2 cellular contexts compared by ENCODE assay signal in the genomic region with DNA sequence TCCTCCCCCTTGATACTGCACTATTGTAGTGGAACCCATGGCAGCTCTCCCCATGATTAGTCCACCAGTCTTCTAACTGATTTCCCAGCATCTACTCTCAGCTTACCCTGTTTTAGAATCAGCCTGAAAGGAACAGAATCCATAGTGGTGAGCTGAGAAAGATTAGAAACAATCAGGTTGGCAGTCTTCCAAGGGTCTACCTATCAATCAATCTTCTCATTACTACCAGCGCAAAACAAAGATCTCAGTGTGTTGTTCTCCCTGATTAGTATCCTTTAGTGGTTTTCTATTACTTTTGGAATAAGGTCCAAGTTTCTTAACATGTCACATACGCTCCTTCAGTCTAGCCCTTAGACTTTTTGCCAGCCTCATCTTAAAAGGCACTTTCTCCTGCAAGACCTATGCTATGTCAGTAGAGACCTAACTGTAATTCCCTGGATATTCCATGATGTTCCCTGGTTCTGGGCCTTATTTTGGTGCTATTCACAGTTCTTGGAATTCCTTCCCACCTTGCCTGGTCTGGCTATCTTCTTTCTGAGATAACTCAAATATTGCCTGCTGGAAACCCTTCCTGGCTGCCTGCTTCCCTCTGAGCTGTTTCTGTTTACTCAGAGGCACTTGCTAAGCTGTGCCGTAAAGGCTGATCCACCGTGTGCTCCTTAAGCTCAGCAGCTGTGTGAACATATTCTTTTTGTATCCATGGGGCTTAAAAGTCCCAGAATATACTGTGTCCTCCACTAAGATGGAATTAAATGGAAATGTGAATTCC.
TF ChIP-seq lines count a peak whose summit lies in the region.

No MANE protein-coding gene starts in this region.

TF ChIP-seq in SK-N-SH, 30 proteins besides CTCF, POLR2A, EP300 and RAD21 (continued from another document):
- TF ChIP-seq, protein P1, sequence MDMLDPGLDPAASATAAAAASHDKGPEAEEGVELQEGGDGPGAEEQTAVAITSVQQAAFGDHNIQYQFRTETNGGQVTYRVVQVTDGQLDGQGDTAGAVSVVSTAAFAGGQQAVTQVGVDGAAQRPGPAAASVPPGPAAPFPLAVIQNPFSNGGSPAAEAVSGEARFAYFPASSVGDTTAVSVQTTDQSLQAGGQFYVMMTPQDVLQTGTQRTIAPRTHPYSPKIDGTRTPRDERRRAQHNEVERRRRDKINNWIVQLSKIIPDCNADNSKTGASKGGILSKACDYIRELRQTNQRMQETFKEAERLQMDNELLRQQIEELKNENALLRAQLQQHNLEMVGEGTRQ (IDR thresholded peaks at IDR 0.05; ENCODE audit: borderline replicate concordance, low read depth, low read length), result no peak
- no peak for TF ChIP-seq GATA2 (CRISPR knock-in tag; IDR thresholded peaks at IDR 0.05)
- TF ChIP-seq, protein P2, sequence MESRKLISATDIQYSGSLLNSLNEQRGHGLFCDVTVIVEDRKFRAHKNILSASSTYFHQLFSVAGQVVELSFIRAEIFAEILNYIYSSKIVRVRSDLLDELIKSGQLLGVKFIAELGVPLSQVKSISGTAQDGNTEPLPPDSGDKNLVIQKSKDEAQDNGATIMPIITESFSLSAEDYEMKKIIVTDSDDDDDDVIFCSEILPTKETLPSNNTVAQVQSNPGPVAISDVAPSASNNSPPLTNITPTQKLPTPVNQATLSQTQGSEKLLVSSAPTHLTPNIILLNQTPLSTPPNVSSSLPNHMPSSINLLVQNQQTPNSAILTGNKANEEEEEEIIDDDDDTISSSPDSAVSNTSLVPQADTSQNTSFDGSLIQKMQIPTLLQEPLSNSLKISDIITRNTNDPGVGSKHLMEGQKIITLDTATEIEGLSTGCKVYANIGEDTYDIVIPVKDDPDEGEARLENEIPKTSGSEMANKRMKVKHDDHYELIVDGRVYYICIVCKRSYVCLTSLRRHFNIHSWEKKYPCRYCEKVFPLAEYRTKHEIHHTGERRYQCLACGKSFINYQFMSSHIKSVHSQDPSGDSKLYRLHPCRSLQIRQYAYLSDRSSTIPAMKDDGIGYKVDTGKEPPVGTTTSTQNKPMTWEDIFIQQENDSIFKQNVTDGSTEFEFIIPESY (IDR thresholded peaks at IDR 0.05; ENCODE audit: borderline replicate concordance, low read depth), result no peak
- TF ChIP-seq GABPA (IDR thresholded peaks at IDR 0.05; ENCODE audit: low read depth), result no peak
- TF ChIP-seq FOSL2 (IDR thresholded peaks at IDR 0.05; ENCODE audit: borderline replicate concordance, low read depth), result no peak
- TF ChIP-seq RFX5 (IDR thresholded peaks at IDR 0.05; ENCODE audit: low read length), result no peak
- no peak for TF ChIP-seq ELF1 (IDR thresholded peaks at IDR 0.05)
- TF ChIP-seq EZH2phosphoT487 (IDR thresholded peaks at IDR 0.05; ENCODE audit: borderline replicate concordance, low read depth), result no peak
- no peak for TF ChIP-seq SIN3A (IDR thresholded peaks at IDR 0.05; ENCODE audit: borderline replicate concordance, low read depth, low read length)
- TF ChIP-seq JUND (IDR thresholded peaks at IDR 0.05), result no peak
- no peak for TF ChIP-seq MEF2A (IDR thresholded peaks at IDR 0.05; ENCODE audit: borderline replicate concordance, low read depth)
- TF ChIP-seq YY1 (IDR thresholded peaks at IDR 0.05; ENCODE audit: low read depth), result no peak
- TF ChIP-seq, protein P3, sequence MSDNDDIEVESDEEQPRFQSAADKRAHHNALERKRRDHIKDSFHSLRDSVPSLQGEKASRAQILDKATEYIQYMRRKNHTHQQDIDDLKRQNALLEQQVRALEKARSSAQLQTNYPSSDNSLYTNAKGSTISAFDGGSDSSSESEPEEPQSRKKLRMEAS (IDR thresholded peaks at IDR 0.05; ENCODE audit: low read depth), result no peak
- TF ChIP-seq MXI1 (IDR thresholded peaks at IDR 0.05; ENCODE audit: low read depth, low read length), result no peak
TF ChIP-seq in SK-N-SH: peak in this region for 0.

TF ChIP-seq in SK-N-SH treated with all-trans-retinoic acid at 6 μM for 48 hours, 23 proteins besides CTCF, POLR2A, EP300 and RAD21 (continued from another document):
- TF ChIP-seq RARB (CRISPR knock-in tag; IDR thresholded peaks at IDR 0.05), result no peak
